1 cellular context compared by ENCODE assay signal in the genomic region with DNA sequence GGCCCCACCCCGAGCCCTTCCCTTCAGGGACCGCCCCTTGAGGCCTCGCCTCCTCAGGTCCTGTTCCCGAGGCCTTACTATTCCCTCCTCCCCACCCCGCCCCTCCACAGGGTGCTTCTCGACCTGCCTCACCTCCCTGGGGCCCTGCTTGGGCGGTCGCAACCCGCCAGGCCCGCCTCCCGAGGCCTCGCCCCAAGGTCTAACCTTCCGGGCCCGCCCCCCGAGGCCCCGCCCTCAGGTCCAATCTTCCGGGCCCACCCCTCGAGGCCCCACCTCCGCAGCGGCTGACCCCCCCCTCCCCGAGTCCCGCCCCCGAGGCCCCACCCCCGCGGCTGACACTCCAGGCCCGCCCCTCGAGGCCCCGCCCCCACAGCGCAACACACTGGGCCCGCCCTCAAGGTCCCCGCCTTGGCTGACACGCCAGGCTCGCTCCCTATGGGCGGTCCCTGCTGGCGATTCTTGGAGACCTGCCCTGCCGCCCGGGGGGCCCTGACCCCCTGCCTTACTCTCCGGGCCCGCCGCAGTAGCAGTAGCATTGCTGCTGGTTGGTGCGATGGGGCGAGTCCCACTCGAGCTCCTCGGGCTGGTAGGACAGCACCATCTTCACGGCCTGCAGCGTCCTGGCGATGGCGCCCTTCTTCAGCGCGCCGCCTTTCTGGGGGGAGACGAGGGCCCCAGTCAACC.
A peak's percentile ranks its signal among the peaks of the same experiment; 100 is the strongest.
TF ChIP-seq lines count a peak whose summit lies in the region.

No MANE protein-coding gene starts in this region.

TF ChIP-seq in K562, 482 proteins besides CTCF, POLR2A, EP300 and RAD21 (continued from another document and continues in another):
- TF ChIP-seq, protein P1, sequence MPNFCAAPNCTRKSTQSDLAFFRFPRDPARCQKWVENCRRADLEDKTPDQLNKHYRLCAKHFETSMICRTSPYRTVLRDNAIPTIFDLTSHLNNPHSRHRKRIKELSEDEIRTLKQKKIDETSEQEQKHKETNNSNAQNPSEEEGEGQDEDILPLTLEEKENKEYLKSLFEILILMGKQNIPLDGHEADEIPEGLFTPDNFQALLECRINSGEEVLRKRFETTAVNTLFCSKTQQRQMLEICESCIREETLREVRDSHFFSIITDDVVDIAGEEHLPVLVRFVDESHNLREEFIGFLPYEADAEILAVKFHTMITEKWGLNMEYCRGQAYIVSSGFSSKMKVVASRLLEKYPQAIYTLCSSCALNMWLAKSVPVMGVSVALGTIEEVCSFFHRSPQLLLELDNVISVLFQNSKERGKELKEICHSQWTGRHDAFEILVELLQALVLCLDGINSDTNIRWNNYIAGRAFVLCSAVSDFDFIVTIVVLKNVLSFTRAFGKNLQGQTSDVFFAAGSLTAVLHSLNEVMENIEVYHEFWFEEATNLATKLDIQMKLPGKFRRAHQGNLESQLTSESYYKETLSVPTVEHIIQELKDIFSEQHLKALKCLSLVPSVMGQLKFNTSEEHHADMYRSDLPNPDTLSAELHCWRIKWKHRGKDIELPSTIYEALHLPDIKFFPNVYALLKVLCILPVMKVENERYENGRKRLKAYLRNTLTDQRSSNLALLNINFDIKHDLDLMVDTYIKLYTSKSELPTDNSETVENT (CRISPR knock-in tag; IDR thresholded peaks at IDR 0.05): no peak
- TF ChIP-seq, protein P2, sequence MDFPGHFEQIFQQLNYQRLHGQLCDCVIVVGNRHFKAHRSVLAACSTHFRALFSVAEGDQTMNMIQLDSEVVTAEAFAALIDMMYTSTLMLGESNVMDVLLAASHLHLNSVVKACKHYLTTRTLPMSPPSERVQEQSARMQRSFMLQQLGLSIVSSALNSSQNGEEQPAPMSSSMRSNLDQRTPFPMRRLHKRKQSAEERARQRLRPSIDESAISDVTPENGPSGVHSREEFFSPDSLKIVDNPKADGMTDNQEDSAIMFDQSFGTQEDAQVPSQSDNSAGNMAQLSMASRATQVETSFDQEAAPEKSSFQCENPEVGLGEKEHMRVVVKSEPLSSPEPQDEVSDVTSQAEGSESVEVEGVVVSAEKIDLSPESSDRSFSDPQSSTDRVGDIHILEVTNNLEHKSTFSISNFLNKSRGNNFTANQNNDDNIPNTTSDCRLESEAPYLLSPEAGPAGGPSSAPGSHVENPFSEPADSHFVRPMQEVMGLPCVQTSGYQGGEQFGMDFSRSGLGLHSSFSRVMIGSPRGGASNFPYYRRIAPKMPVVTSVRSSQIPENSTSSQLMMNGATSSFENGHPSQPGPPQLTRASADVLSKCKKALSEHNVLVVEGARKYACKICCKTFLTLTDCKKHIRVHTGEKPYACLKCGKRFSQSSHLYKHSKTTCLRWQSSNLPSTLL (IDR thresholded peaks at IDR 0.05): no peak
- TF ChIP-seq, protein P3, sequence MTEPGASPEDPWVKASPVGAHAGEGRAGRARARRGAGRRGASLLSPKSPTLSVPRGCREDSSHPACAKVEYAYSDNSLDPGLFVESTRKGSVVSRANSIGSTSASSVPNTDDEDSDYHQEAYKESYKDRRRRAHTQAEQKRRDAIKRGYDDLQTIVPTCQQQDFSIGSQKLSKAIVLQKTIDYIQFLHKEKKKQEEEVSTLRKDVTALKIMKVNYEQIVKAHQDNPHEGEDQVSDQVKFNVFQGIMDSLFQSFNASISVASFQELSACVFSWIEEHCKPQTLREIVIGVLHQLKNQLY (CRISPR knock-in tag; conservative IDR thresholded peaks at IDR 0.05): peak in 1 of 2 experiments; percentile 94; a peak in 1 of 4 replicates
- TF ChIP-seq, protein P4, sequence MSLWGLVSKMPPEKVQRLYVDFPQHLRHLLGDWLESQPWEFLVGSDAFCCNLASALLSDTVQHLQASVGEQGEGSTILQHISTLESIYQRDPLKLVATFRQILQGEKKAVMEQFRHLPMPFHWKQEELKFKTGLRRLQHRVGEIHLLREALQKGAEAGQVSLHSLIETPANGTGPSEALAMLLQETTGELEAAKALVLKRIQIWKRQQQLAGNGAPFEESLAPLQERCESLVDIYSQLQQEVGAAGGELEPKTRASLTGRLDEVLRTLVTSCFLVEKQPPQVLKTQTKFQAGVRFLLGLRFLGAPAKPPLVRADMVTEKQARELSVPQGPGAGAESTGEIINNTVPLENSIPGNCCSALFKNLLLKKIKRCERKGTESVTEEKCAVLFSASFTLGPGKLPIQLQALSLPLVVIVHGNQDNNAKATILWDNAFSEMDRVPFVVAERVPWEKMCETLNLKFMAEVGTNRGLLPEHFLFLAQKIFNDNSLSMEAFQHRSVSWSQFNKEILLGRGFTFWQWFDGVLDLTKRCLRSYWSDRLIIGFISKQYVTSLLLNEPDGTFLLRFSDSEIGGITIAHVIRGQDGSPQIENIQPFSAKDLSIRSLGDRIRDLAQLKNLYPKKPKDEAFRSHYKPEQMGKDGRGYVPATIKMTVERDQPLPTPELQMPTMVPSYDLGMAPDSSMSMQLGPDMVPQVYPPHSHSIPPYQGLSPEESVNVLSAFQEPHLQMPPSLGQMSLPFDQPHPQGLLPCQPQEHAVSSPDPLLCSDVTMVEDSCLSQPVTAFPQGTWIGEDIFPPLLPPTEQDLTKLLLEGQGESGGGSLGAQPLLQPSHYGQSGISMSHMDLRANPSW (CRISPR knock-in tag; IDR thresholded peaks at IDR 0.05): peak; percentile 98
- TF ChIP-seq RBM15 (IDR thresholded peaks at IDR 0.05; ENCODE audit: insufficient read depth, low read length) (no peak), ZNF445 (CRISPR knock-in tag; IDR thresholded peaks at IDR 0.05; ENCODE audit: low read depth) (no peak), SLC30A9 (CRISPR knock-in tag; IDR thresholded peaks at IDR 0.05) (no peak), CTBP1 (IDR thresholded peaks at IDR 0.05; ENCODE audit: borderline replicate concordance) (no peak), HDAC8 (tag; IDR thresholded peaks at IDR 0.05) (no peak), FOXJ2 (tag; IDR thresholded peaks at IDR 0.05) (no peak), HDAC1 (IDR thresholded peaks at IDR 0.05) (no peak), KLF13 (tag; IDR thresholded peaks at IDR 0.05; ENCODE audit: borderline replicate concordance, low read depth) (peak; percentile 97), SP2 (IDR thresholded peaks at IDR 0.05; ENCODE audit: extremely low read depth, low read depth, low read length, poor library complexity, severe bottlenecking) (no peak), TEAD2 (tag; IDR thresholded peaks at IDR 0.05) (no peak), ZNF780A (CRISPR knock-in tag; IDR thresholded peaks at IDR 0.05) (no peak), TFAM (CRISPR knock-in tag; conservative IDR thresholded peaks at IDR 0.05) (no peak), EZH2 (IDR thresholded peaks at IDR 0.05; ENCODE audit: borderline replicate concordance, low read depth, low read length) (no peak), ZNF24 (IDR thresholded peaks at IDR 0.05) (no peak), KDM5B (IDR thresholded peaks at IDR 0.05; ENCODE audit: insufficient replicate concordance, low read depth, low read length) (no peak), CEBPB (tag; IDR thresholded peaks at IDR 0.05) (no peak), ZNF41 (CRISPR knock-in tag; conservative IDR thresholded peaks at IDR 0.05) (no peak), NFXL1 (CRISPR knock-in tag; IDR thresholded peaks at IDR 0.05) (no peak), MCM5 (IDR thresholded peaks at IDR 0.05; ENCODE audit: low read depth) (no peak), STAG1 (CRISPR knock-in tag; IDR thresholded peaks at IDR 0.05; ENCODE audit: borderline replicate concordance) (no peak), MYC (IDR thresholded peaks at IDR 0.05; ENCODE audit: low read depth, low read length) (peak; percentile 97), MYC (CRISPR knock-in tag; IDR thresholded peaks at IDR 0.05; ENCODE audit: borderline replicate concordance, low read depth) (no peak), TARDBP (IDR thresholded peaks at IDR 0.05) (no peak)
- TF ChIP-seq, protein P5, sequence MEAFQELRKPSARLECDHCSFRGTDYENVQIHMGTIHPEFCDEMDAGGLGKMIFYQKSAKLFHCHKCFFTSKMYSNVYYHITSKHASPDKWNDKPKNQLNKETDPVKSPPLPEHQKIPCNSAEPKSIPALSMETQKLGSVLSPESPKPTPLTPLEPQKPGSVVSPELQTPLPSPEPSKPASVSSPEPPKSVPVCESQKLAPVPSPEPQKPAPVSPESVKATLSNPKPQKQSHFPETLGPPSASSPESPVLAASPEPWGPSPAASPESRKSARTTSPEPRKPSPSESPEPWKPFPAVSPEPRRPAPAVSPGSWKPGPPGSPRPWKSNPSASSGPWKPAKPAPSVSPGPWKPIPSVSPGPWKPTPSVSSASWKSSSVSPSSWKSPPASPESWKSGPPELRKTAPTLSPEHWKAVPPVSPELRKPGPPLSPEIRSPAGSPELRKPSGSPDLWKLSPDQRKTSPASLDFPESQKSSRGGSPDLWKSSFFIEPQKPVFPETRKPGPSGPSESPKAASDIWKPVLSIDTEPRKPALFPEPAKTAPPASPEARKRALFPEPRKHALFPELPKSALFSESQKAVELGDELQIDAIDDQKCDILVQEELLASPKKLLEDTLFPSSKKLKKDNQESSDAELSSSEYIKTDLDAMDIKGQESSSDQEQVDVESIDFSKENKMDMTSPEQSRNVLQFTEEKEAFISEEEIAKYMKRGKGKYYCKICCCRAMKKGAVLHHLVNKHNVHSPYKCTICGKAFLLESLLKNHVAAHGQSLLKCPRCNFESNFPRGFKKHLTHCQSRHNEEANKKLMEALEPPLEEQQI (IDR thresholded peaks at IDR 0.05): no peak
- TF ChIP-seq, protein P6, sequence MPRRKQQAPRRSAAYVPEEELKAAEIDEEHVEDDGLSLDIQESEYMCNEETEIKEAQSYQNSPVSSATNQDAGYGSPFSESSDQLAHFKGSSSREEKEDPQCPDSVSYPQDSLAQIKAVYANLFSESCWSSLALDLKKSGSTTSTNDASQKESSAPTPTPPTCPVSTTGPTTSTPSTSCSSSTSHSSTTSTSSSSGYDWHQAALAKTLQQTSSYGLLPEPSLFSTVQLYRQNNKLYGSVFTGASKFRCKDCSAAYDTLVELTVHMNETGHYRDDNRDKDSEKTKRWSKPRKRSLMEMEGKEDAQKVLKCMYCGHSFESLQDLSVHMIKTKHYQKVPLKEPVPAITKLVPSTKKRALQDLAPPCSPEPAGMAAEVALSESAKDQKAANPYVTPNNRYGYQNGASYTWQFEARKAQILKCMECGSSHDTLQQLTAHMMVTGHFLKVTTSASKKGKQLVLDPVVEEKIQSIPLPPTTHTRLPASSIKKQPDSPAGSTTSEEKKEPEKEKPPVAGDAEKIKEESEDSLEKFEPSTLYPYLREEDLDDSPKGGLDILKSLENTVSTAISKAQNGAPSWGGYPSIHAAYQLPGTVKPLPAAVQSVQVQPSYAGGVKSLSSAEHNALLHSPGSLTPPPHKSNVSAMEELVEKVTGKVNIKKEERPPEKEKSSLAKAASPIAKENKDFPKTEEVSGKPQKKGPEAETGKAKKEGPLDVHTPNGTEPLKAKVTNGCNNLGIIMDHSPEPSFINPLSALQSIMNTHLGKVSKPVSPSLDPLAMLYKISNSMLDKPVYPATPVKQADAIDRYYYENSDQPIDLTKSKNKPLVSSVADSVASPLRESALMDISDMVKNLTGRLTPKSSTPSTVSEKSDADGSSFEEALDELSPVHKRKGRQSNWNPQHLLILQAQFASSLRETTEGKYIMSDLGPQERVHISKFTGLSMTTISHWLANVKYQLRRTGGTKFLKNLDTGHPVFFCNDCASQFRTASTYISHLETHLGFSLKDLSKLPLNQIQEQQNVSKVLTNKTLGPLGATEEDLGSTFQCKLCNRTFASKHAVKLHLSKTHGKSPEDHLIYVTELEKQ (CRISPR knock-in tag; IDR thresholded peaks at IDR 0.05): no peak
- TF ChIP-seq, protein P7, sequence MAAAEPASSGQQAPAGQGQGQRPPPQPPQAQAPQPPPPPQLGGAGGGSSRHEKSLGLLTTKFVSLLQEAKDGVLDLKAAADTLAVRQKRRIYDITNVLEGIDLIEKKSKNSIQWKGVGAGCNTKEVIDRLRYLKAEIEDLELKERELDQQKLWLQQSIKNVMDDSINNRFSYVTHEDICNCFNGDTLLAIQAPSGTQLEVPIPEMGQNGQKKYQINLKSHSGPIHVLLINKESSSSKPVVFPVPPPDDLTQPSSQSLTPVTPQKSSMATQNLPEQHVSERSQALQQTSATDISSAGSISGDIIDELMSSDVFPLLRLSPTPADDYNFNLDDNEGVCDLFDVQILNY (CRISPR knock-in tag; IDR thresholded peaks at IDR 0.05): no peak
- TF ChIP-seq, protein P8, sequence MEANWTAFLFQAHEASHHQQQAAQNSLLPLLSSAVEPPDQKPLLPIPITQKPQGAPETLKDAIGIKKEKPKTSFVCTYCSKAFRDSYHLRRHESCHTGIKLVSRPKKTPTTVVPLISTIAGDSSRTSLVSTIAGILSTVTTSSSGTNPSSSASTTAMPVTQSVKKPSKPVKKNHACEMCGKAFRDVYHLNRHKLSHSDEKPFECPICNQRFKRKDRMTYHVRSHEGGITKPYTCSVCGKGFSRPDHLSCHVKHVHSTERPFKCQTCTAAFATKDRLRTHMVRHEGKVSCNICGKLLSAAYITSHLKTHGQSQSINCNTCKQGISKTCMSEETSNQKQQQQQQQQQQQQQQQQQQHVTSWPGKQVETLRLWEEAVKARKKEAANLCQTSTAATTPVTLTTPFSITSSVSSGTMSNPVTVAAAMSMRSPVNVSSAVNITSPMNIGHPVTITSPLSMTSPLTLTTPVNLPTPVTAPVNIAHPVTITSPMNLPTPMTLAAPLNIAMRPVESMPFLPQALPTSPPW (CRISPR knock-in tag; IDR thresholded peaks at IDR 0.05): no peak
- TF ChIP-seq, protein P9, sequence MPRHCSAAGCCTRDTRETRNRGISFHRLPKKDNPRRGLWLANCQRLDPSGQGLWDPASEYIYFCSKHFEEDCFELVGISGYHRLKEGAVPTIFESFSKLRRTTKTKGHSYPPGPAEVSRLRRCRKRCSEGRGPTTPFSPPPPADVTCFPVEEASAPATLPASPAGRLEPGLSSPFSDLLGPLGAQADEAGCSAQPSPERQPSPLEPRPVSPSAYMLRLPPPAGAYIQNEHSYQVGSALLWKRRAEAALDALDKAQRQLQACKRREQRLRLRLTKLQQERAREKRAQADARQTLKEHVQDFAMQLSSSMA (CRISPR knock-in tag; IDR thresholded peaks at IDR 0.05): no peak
- TF ChIP-seq, protein P10, sequence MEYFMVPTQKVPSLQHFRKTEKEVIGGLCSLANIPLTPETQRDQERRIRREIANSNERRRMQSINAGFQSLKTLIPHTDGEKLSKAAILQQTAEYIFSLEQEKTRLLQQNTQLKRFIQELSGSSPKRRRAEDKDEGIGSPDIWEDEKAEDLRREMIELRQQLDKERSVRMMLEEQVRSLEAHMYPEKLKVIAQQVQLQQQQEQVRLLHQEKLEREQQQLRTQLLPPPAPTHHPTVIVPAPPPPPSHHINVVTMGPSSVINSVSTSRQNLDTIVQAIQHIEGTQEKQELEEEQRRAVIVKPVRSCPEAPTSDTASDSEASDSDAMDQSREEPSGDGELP (CRISPR knock-in tag; IDR thresholded peaks at IDR 0.05; ENCODE audit: borderline replicate concordance): no peak
- TF ChIP-seq, protein P11, sequence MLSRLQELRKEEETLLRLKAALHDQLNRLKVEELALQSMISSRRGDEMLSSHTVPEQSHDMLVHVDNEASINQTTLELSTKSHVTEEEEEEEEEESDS (CRISPR knock-in tag; IDR thresholded peaks at IDR 0.05): no peak
- TF ChIP-seq, protein P12, sequence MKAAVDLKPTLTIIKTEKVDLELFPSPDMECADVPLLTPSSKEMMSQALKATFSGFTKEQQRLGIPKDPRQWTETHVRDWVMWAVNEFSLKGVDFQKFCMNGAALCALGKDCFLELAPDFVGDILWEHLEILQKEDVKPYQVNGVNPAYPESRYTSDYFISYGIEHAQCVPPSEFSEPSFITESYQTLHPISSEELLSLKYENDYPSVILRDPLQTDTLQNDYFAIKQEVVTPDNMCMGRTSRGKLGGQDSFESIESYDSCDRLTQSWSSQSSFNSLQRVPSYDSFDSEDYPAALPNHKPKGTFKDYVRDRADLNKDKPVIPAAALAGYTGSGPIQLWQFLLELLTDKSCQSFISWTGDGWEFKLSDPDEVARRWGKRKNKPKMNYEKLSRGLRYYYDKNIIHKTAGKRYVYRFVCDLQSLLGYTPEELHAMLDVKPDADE (conservative IDR thresholded peaks at IDR 0.05; ENCODE audit: control insufficient read depth, low read depth, low read length): no peak
